1 cellular context compared by ENCODE assay signal in the genomic region with DNA sequence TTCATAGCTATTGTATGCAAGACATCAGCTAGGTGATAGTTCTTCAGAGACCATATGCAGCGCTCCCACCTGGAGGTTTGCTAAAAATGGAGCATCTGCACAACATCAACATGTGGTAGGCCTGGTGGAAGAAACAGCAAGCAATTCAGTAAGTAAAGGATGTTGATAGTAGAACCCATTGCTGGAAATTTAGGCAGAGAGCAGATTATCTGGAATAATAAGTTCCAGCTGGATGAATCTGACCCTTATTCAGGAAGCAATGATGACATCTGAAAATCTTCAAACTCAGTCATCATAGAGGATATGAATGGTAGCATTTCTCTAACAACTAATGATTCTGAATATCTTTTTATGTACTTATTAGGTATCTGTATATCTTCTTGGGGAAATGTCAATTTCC.
TF ChIP-seq lines count a peak whose summit lies in the region.

No MANE protein-coding gene starts in this region.

TF ChIP-seq in SK-N-SH, 30 proteins besides CTCF, POLR2A, EP300 and RAD21 (continued from another document):
- TF ChIP-seq USF2 (IDR thresholded peaks at IDR 0.05; ENCODE audit: borderline replicate concordance, low read depth, low read length) (no peak), TEAD4 (IDR thresholded peaks at IDR 0.05; ENCODE audit: borderline replicate concordance, insufficient read depth) (0 out of 2 replicates have a peak, but pooled peaks have one; percentile 8), MEF2A (IDR thresholded peaks at IDR 0.05; ENCODE audit: borderline replicate concordance, low read depth) (no peak), YY1 (IDR thresholded peaks at IDR 0.05; ENCODE audit: low read depth) (no peak), POLR2AphosphoS5 (IDR thresholded peaks at IDR 0.05; ENCODE audit: low read depth, low read length) (peak; percentile 44), PBX3 (IDR thresholded peaks at IDR 0.05) (no peak), GATA2 (CRISPR knock-in tag; IDR thresholded peaks at IDR 0.05) (peak; percentile 74), TAF1 (IDR thresholded peaks at IDR 0.05; ENCODE audit: borderline replicate concordance, low read depth, low read length) (no peak), MAX (IDR thresholded peaks at IDR 0.05; ENCODE audit: low read depth) (no peak), CHD2 (IDR thresholded peaks at IDR 0.05; ENCODE audit: low read length, partially characterized antibody) (peak; percentile 75)
